ENCODE assay signal across 25 cellular contexts in the genomic region with DNA sequence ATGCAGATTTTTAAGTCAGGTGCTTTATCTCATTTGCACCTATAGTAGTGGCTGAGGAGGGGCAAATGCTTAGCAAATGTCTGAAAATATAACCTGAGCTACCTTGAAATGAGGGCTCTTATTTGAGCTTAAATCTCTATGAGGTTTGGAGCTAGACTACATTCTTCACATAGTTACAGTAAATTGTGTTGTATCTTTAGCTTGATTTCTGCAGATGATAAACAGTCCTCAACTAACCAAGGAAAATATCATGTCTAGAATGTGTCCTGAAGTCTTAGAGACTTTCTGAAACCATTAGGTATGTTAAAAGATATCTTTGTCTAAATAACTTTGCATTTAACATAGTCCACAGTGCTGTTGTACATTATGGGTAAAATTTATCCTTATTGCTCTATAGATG.
"Had no signal": no experiment of that assay in that cellular context is flagged by ENCODE, and none has a peak within 500 bp of the region (broad histone marks: within the 10 kb centered on the region; RNA-seq: fewer than 3 reads in every experiment).

No MANE protein-coding gene starts in this region.

- H3K27ac Mint-ChIP-seq: memory B cell; naive thymus-derived CD8-positive, alpha-beta T cell; nephron progenitor cell; neural progenitor cell; progenitor cell of endocrine pancreas; stimulated activated memory B cell treated with anti-CD40 and anti-IgM and Interleukin-4, amounts not matched to agents 10 μg/mL and 1 μg/mL and 100 μg/mL, for 72 hours; stimulated activated naive CD8-positive, alpha-beta T cell treated with anti-CD3 and anti-CD28 coated beads, Interleukin-15, amount 100 ng/mL, for 72 hours had no signal

- DNase-seq: islet precursor cell; left ventricle myocardium inferior; naive thymus-derived CD8-positive, alpha-beta T cell; nephron progenitor cell; occipital lobe; ovary; right lobe of liver; stimulated activated CD4-positive, alpha-beta T cell treated with anti-CD3 and anti-CD28 coated beads, Interleukin-1b, Interleukin-23, amount 100 ng/mL, for 48 hours; stimulated activated CD4-positive, alpha-beta T cell treated with anti-CD3 and anti-CD28 coated beads, Interleukin-2, amount 100 ng/mL, for 48 hours; stimulated activated CD4-positive, alpha-beta T cell treated with anti-CD3 and anti-CD28 coated beads, Interleukin-4, amount 100 ng/mL, for 4 hours; stimulated activated CD8-positive, alpha-beta memory T cell treated with anti-CD3 and anti-CD28 coated beads, Interleukin-4, amount 100 ng/mL, for 48 hours; stimulated activated naive CD4-positive, alpha-beta T cell treated with Interleukin-2 at 50 U/mL for 16 hours; stimulated activated naive CD8-positive, alpha-beta T cell treated with anti-CD3 and anti-CD28 coated beads, Interleukin-15, amount 100 ng/mL, for 72 hours; substantia nigra; upper lobe of right lung had no signal

- H3K9me3 Mint-ChIP-seq: memory B cell; naive thymus-derived CD8-positive, alpha-beta T cell; nephron progenitor cell; neural progenitor cell; stimulated activated memory B cell treated with anti-CD40 and anti-IgM and Interleukin-4, amounts not matched to agents 10 μg/mL and 1 μg/mL and 100 μg/mL, for 72 hours; stimulated activated naive CD8-positive, alpha-beta T cell treated with anti-CD3 and anti-CD28 coated beads, Interleukin-15, amount 100 ng/mL, for 72 hours had no signal

- H3K27ac ChIP-seq: hepatocyte, left ventricle myocardium inferior, neural progenitor cell, neutrophil, ovary, right atrium auricular region, right lobe of liver, tibial nerve, upper lobe of right lung had no signal

- H3K27me3 Mint-ChIP-seq: memory B cell; naive thymus-derived CD8-positive, alpha-beta T cell; progenitor cell of endocrine pancreas; stimulated activated memory B cell treated with anti-CD40 and anti-IgM and Interleukin-4, amounts not matched to agents 10 μg/mL and 1 μg/mL and 100 μg/mL, for 72 hours; stimulated activated naive CD8-positive, alpha-beta T cell treated with anti-CD3 and anti-CD28 coated beads, Interleukin-15, amount 100 ng/mL, for 72 hours had no signal

- H3K4me3 ChIP-seq: hepatocyte, left ventricle myocardium inferior, lung, neural progenitor cell, ovary, right atrium auricular region, right lobe of liver, smooth muscle cell, tibial nerve, upper lobe of right lung had no signal

- H3K27me3 ChIP-seq: hepatocyte, neural progenitor cell, neutrophil, ovary, right atrium auricular region, right lobe of liver, tibial nerve, upper lobe of right lung had no signal

- H3K4me3 Mint-ChIP-seq: memory B cell; naive thymus-derived CD8-positive, alpha-beta T cell; nephron progenitor cell; neural progenitor cell; stimulated activated memory B cell treated with anti-CD40 and anti-IgM and Interleukin-4, amounts not matched to agents 10 μg/mL and 1 μg/mL and 100 μg/mL, for 72 hours; stimulated activated naive CD8-positive, alpha-beta T cell treated with anti-CD3 and anti-CD28 coated beads, Interleukin-15, amount 100 ng/mL, for 72 hours had no signal

- H3K36me3 ChIP-seq: ovary, right atrium auricular region had no signal

- H2AFZ ChIP-seq: hepatocyte, neural progenitor cell had no signal

- H3K4me1 Mint-ChIP-seq: nephron progenitor cell had no signal

- H3K9ac ChIP-seq: neural progenitor cell had no signal

- H3K9me3 ChIP-seq: left ventricle myocardium inferior, neutrophil, ovary, right atrium auricular region, right lobe of liver, tibial nerve, upper lobe of right lung had no signal

- H3K4me2 ChIP-seq: hepatocyte, smooth muscle cell had no signal

- H3K4me1 ChIP-seq: right atrium auricular region, right lobe of liver, tibial nerve, upper lobe of right lung had no signal
